Comparison of ENCODE assay signal across 12 cellular contexts in the genomic region with DNA sequence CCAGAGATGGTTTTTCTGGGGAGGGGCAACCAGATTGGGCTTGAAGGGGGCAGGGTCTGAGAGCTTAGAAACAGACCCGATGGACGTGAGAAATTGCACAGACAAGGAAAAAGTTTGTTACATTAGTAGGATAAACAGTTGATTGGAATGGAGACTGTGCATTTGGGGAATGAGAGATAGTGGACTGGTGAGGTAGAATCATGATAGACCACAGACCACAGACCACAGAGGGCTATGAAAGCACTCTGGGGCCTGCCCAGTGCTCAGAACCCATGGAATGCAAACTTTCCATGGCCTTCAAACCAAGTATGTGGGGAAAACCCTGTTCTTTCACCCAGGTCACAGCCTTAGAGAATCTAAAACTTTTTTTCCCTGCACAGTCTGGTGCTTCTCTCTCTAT.
DNase-seq lines count a peak whose midpoint lies in the region; ATAC-seq and TF ChIP-seq lines count a peak whose summit lies in the region.
"Had no signal": no experiment of that assay in that cellular context is flagged by ENCODE, and none has a peak within 500 bp of the region (broad histone marks: within the 10 kb centered on the region; RNA-seq: fewer than 3 reads in every experiment).

No MANE protein-coding gene starts in this region.

- POLR2A ChIA-PET in activated CD8-positive, alpha-beta T cell treated with anti-CD3 and anti-CD28 coated beads for 36 hours (lab: Charles Lee), result interaction anchor here (0.5 kb wide), 1 partner anchor 421 kb away, joined by 3 read pairs; no protein-coding TSS in a partner anchor
- POLR2A ChIA-PET in activated CD8-positive, alpha-beta T cell treated with anti-CD3 and anti-CD28 coated beads, Interleukin-2, amount 10 ng/mL, durations not matched to agents 7 days and 5 days (lab: Charles Lee), result no interaction called here

- peaks cover 9% of the 10 kb centered on the region for H3K4me1 Mint-ChIP-seq in activated CD8-positive, alpha-beta T cell treated with anti-CD3 and anti-CD28 coated beads for 36 hours (ENCODE audit: low read depth)
- no peaks in the 10 kb centered on the region for H3K4me1 Mint-ChIP-seq in activated CD8-positive, alpha-beta T cell treated with anti-CD3 and anti-CD28 coated beads, Interleukin-2, amount 10 ng/mL, durations not matched to agents 7 days and 5 days (ENCODE audit: low read depth)
- H3K4me1 Mint-ChIP-seq in stimulated activated naive CD8-positive, alpha-beta T cell treated with anti-CD3 and anti-CD28 coated beads, Interleukin-15, amount 100 ng/mL, for 72 hours, result peaks cover 15% of the 10 kb centered on the region
- no peaks in the 10 kb centered on the region for H3K4me1 Mint-ChIP-seq in endothelial cell (ENCODE audit: unreplicated experiment)

- CTCF ChIA-PET in activated CD8-positive, alpha-beta T cell treated with anti-CD3 and anti-CD28 coated beads for 36 hours (lab: Charles Lee), result interaction anchor here (1.3 to 3.0 kb wide), 2 partner anchors 10 to 91 kb away, joined by 3 to 17 read pairs; no protein-coding TSS in a partner anchor
- CTCF ChIA-PET in activated CD8-positive, alpha-beta T cell treated with anti-CD3 and anti-CD28 coated beads, Interleukin-2, amount 10 ng/mL, durations not matched to agents 7 days and 5 days (lab: Charles Lee), result interaction anchor here (0.6 kb wide), 1 partner anchor 147 kb away, joined by 3 read pairs; no protein-coding TSS in a partner anchor

- H3K9me3 Mint-ChIP-seq in activated CD8-positive, alpha-beta T cell treated with anti-CD3 and anti-CD28 coated beads for 36 hours, result peaks cover 4% of the 10 kb centered on the region
- peaks cover 3% of the 10 kb centered on the region for H3K9me3 Mint-ChIP-seq in activated CD8-positive, alpha-beta T cell treated with anti-CD3 and anti-CD28 coated beads, Interleukin-2, amount 10 ng/mL, durations not matched to agents 7 days and 5 days (ENCODE audit: insufficient read depth)
- H3K9me3 Mint-ChIP-seq in stimulated activated naive CD8-positive, alpha-beta T cell treated with anti-CD3 and anti-CD28 coated beads, Interleukin-15, amount 100 ng/mL, for 72 hours, result no peaks in the 10 kb centered on the region
- H3K9me3 Mint-ChIP-seq in endothelial cell (ENCODE audit: unreplicated experiment), result no peaks in the 10 kb centered on the region

- H3K4me3 Mint-ChIP-seq in activated CD8-positive, alpha-beta T cell treated with anti-CD3 and anti-CD28 coated beads for 36 hours, result no peak overlapping the region
- no peak overlapping the region for H3K4me3 Mint-ChIP-seq in activated CD8-positive, alpha-beta T cell treated with anti-CD3 and anti-CD28 coated beads, Interleukin-2, amount 10 ng/mL, durations not matched to agents 7 days and 5 days
- H3K4me3 Mint-ChIP-seq in stimulated activated naive CD8-positive, alpha-beta T cell treated with anti-CD3 and anti-CD28 coated beads, Interleukin-15, amount 100 ng/mL, for 72 hours, result no peak overlapping the region
- H3K4me3 Mint-ChIP-seq in endothelial cell (ENCODE audit: unreplicated experiment), result no peak overlapping the region

- H3K27ac Mint-ChIP-seq in activated CD8-positive, alpha-beta T cell treated with anti-CD3 and anti-CD28 coated beads for 36 hours, result no peak overlapping the region
- H3K27ac Mint-ChIP-seq in activated CD8-positive, alpha-beta T cell treated with anti-CD3 and anti-CD28 coated beads, Interleukin-2, amount 10 ng/mL, durations not matched to agents 7 days and 5 days, result no peak overlapping the region
- H3K27ac Mint-ChIP-seq in stimulated activated naive CD8-positive, alpha-beta T cell treated with anti-CD3 and anti-CD28 coated beads, Interleukin-15, amount 100 ng/mL, for 72 hours, result no peak overlapping the region
- no peak overlapping the region for H3K27ac Mint-ChIP-seq in endothelial cell (ENCODE audit: unreplicated experiment)

- intact Hi-C loops in activated CD8-positive, alpha-beta T cell treated with anti-CD3 and anti-CD28 coated beads for 36 hours (cut with micrococcal nuclease), result no loop called here

- no peak for TF ChIP-seq CTCF in activated CD8-positive, alpha-beta T cell treated with anti-CD3 and anti-CD28 coated beads for 36 hours (IDR thresholded peaks at IDR 0.05)
- TF ChIP-seq CTCF in fibroblast of villous mesenchyme (IDR thresholded peaks at IDR 0.05; ENCODE audit: insufficient read depth, low read depth, low read length), result no peak
- no peak for TF ChIP-seq CTCF in endothelial cell (IDR thresholded peaks at IDR 0.05; ENCODE audit: unreplicated experiment)

- no peaks in the 10 kb centered on the region for H3K36me3 Mint-ChIP-seq in activated CD8-positive, alpha-beta T cell treated with anti-CD3 and anti-CD28 coated beads for 36 hours (ENCODE audit: low read depth)
- H3K36me3 Mint-ChIP-seq in activated CD8-positive, alpha-beta T cell treated with anti-CD3 and anti-CD28 coated beads, Interleukin-2, amount 10 ng/mL, durations not matched to agents 7 days and 5 days (ENCODE audit: low read depth), result no peaks in the 10 kb centered on the region
- H3K36me3 Mint-ChIP-seq in endothelial cell (ENCODE audit: low read depth, unreplicated experiment), result no peaks in the 10 kb centered on the region

- no peak overlapping the region for H3K4me3 ChIP-seq in fibroblast of villous mesenchyme (ENCODE audit: low read depth, low read length)
- H3K4me3 ChIP-seq: gastrocnemius medialis, mucosa of descending colon had no signal

- H3K27me3 Mint-ChIP-seq in activated CD8-positive, alpha-beta T cell treated with anti-CD3 and anti-CD28 coated beads for 36 hours, result peaks cover 2% of the 10 kb centered on the region
- peaks cover 6% of the 10 kb centered on the region for H3K27me3 Mint-ChIP-seq in activated CD8-positive, alpha-beta T cell treated with anti-CD3 and anti-CD28 coated beads, Interleukin-2, amount 10 ng/mL, durations not matched to agents 7 days and 5 days (ENCODE audit: low read depth)
- no peaks in the 10 kb centered on the region for H3K27me3 Mint-ChIP-seq in stimulated activated naive CD8-positive, alpha-beta T cell treated with anti-CD3 and anti-CD28 coated beads, Interleukin-15, amount 100 ng/mL, for 72 hours
- no peaks in the 10 kb centered on the region for H3K27me3 Mint-ChIP-seq in endothelial cell (ENCODE audit: unreplicated experiment)

- ATAC-seq in activated CD8-positive, alpha-beta T cell treated with anti-CD3 and anti-CD28 coated beads for 36 hours, result no peak
- no peak for ATAC-seq in activated CD8-positive, alpha-beta T cell treated with anti-CD3 and anti-CD28 coated beads, Interleukin-2, amount 10 ng/mL, durations not matched to agents 7 days and 5 days
- ATAC-seq in stimulated activated naive CD8-positive, alpha-beta T cell treated with anti-CD3 and anti-CD28 coated beads, Interleukin-15, amount 100 ng/mL, for 72 hours, result peak; percentile 62
- ATAC-seq: gastrocnemius medialis, mucosa of descending colon had no signal

- DNase-seq in activated CD8-positive, alpha-beta T cell treated with anti-CD3 and anti-CD28 coated beads for 36 hours, result peak; percentile 10
- no peak for DNase-seq in activated CD8-positive, alpha-beta T cell treated with anti-CD3 and anti-CD28 coated beads, Interleukin-2, amount 10 ng/mL, durations not matched to agents 7 days and 5 days
- DNase-seq in RPMI7951 (ENCODE audit: low read depth), result peak; percentile 94
- peak; percentile 98 for DNase-seq in fibroblast of villous mesenchyme (ENCODE audit: low read depth)
- DNase-seq in stimulated activated naive CD8-positive, alpha-beta T cell treated with anti-CD3 and anti-CD28 coated beads, Interleukin-15, amount 100 ng/mL, for 72 hours, result no peak
- DNase-seq in NCI-H446 (lab: John Stamatoyannopoulos, UW), result no peak
- DNase-seq in endothelial cell (ENCODE audit: low spot score), result no peak
- no peak for DNase-seq in SIG-M5 (lab: John Stamatoyannopoulos, UW)
- DNase-seq: amygdala, gastrocnemius medialis, mucosa of descending colon, NCI-H2081 treated with DMSO at 0.1 percent for 48 hours had no signal

Comparison
In these comparisons a context has a peak if more than half of its experiments do, and no peak if none do; other contexts are left out.
1. DNase-seq: peak in activated CD8-positive, alpha-beta T cell treated with anti-CD3 and anti-CD28 coated beads for 36 hours (single experiment), RPMI7951 (single experiment) and fibroblast of villous mesenchyme (single experiment); none in activated CD8-positive, alpha-beta T cell treated with anti-CD3 and anti-CD28 coated beads, Interleukin-2, amount 10 ng/mL, durations not matched to agents 7 days and 5 days (single experiment), stimulated activated naive CD8-positive, alpha-beta T cell treated with anti-CD3 and anti-CD28 coated beads, Interleukin-15, amount 100 ng/mL, for 72 hours (0 of 2), NCI-H446 (0 of 2), endothelial cell (single experiment) and SIG-M5 (single experiment).